ENCODE assay signal across 1 cellular context in genomic region chr10:110216942-110217341, GRCh38.
TF ChIP-seq lines count a peak whose summit lies in the region.

No MANE protein-coding gene starts in this region.

TF ChIP-seq in HepG2, 621 proteins besides CTCF, POLR2A, EP300 and RAD21 (continued from another document):
- TF ChIP-seq ZNF362 (CRISPR knock-in tag; IDR thresholded peaks at IDR 0.05; ENCODE audit: borderline replicate concordance) (peak; percentile 37; the same call in 1 of the 2 replicates), HNRNPH1 (optimal IDR thresholded peaks at IDR 0.05; ENCODE audit: low read depth, low read length) (no peak), ZNF34 (CRISPR knock-in tag; IDR thresholded peaks at IDR 0.05; ENCODE audit: borderline replicate concordance) (no peak), SOX5 (CRISPR knock-in tag; IDR thresholded peaks at IDR 0.05; ENCODE audit: borderline replicate concordance) (peak; percentile 21; the same call in 1 of the 2 replicates), TOE1 (CRISPR knock-in tag; IDR thresholded peaks at IDR 0.05) (no peak)
